Comparison of ENCODE assay signal across 18 cellular contexts in genomic region chr4:21577066-21577465, GRCh38.
DNase-seq lines count a peak whose midpoint lies in the region; TF ChIP-seq lines count a peak whose summit lies in the region.
"Had no signal": no experiment of that assay in that cellular context is flagged by ENCODE, and none has a peak within 500 bp of the region (broad histone marks: within the 10 kb centered on the region; RNA-seq: fewer than 3 reads in every experiment).

No MANE protein-coding gene starts in this region.

- H3K4me3 ChIP-seq in fibroblast of villous mesenchyme (ENCODE audit: low read depth, low read length) (no peak overlapping the region), foreskin fibroblast (ENCODE audit: low read depth in 1 of 2, low read length in 2 of 2) (no peak overlapping the region)
- H3K4me3 ChIP-seq: BLaER1 had no signal

- DNase-seq in amniotic epithelial cell (ENCODE audit: low read depth) (peak; percentile 1), cerebellum (ENCODE audit: low spot score) (peak; percentile 10), fibroblast of villous mesenchyme (ENCODE audit: low read depth) (peak; percentile 6), COLO829 (ENCODE audit: low spot score) (no peak), foreskin fibroblast (no peak), SHP77 (lab: John Stamatoyannopoulos, UW) (no peak)
- DNase-seq: 8988T; ACHN; BE2C; C1 segment of cervical spinal cord; Caco-2; Calu3; CD4-positive, alpha-beta memory T cell; CD4-positive, CD25-positive, alpha-beta regulatory T cell; CD8-positive, alpha-beta memory T cell; DMS79 treated with DMSO at 0.1 percent for 48 hours; GF-D8 had no signal

- no peak for TF ChIP-seq CTCF in fibroblast of villous mesenchyme (IDR thresholded peaks at IDR 0.05; ENCODE audit: insufficient read depth, low read depth, low read length)
- no peak for TF ChIP-seq CTCF in foreskin fibroblast (IDR thresholded peaks at IDR 0.05; ENCODE audit: low read depth, low read length)

Comparison
In these comparisons a context has a peak if more than half of its experiments do, and no peak if none do; other contexts are left out.
1. DNase-seq: peak in amniotic epithelial cell (single experiment), cerebellum (single experiment) and fibroblast of villous mesenchyme (single experiment); none in COLO829 (single experiment), foreskin fibroblast (0 of 2) and SHP77 (0 of 2).